Comparison of ENCODE assay signal across 1 cellular context in genomic region chr12:131863711-131864396, GRCh38.
TF ChIP-seq lines count a peak whose summit lies in the region.

No MANE protein-coding gene starts in this region.

TF ChIP-seq in HepG2, 621 proteins besides CTCF, POLR2A, EP300 and RAD21:
- TF ChIP-seq ZNF234 (CRISPR knock-in tag; conservative IDR thresholded peaks at IDR 0.05) (0 out of 2 replicates have a peak, but pooled peaks have one; percentile 48), MAFF (IDR thresholded peaks at IDR 0.05; ENCODE audit: low read depth, low read length) (no peak), ZNF546 (CRISPR knock-in tag; conservative IDR thresholded peaks at IDR 0.05) (no peak), PHB2 (IDR thresholded peaks at IDR 0.05; ENCODE audit: partially characterized antibody) (no peak), IKZF1 (IDR thresholded peaks at IDR 0.05) (no peak), NCOR1 (IDR thresholded peaks at IDR 0.05; ENCODE audit: borderline replicate concordance, low read length) (no peak), ZNF672 (CRISPR knock-in tag; IDR thresholded peaks at IDR 0.05) (no peak), ZC3H13 (CRISPR knock-in tag; IDR thresholded peaks at IDR 0.05) (no peak), ZFYVE20 (CRISPR knock-in tag; IDR thresholded peaks at IDR 0.05; ENCODE audit: borderline replicate concordance, low read depth) (no peak), ADNP (CRISPR knock-in tag; IDR thresholded peaks at IDR 0.05) (no peak), ZNF691 (CRISPR knock-in tag; IDR thresholded peaks at IDR 0.05; ENCODE audit: borderline replicate concordance, low read depth) (no peak), HNF1B (CRISPR knock-in tag; IDR thresholded peaks at IDR 0.05) (0 out of 2 replicates have a peak, but pooled peaks have one; percentile 31), ZNF768 (CRISPR knock-in tag; IDR thresholded peaks at IDR 0.05) (peak; percentile 62; the same call in 1 of the 2 replicates), NR3C1 (CRISPR knock-in tag; IDR thresholded peaks at IDR 0.05) (no peak), PRDM10 (CRISPR knock-in tag; IDR thresholded peaks at IDR 0.05; ENCODE audit: low read depth) (no peak), MED8 (CRISPR knock-in tag; IDR thresholded peaks at IDR 0.05; ENCODE audit: insufficient replicate concordance) (no peak), BRF2 (CRISPR knock-in tag; IDR thresholded peaks at IDR 0.05) (no peak), ZNF230 (CRISPR knock-in tag; IDR thresholded peaks at IDR 0.05) (no peak), ZNF562 (CRISPR knock-in tag; IDR thresholded peaks at IDR 0.05; ENCODE audit: borderline replicate concordance) (no peak), ZNF790 (CRISPR knock-in tag; IDR thresholded peaks at IDR 0.05; ENCODE audit: borderline replicate concordance) (no peak)
